ENCODE assay signal across 17 cellular contexts in genomic region chr15:43250785-43251184, GRCh38. TPM values are rescaled to one million over a fixed set of nuclear protein-coding genes. Genes with fewer than 3 reads are reported as not detected.
DNase-seq lines count a peak whose midpoint lies in the region; FAIRE-seq and TF ChIP-seq lines count a peak whose summit lies in the region.
"Had no signal": no experiment of that assay in that cellular context is flagged by ENCODE, and none has a peak within 500 bp of the region (broad histone marks: within the 10 kb centered on the region; RNA-seq: fewer than 3 reads in every experiment).

No MANE protein-coding gene starts in this region.

- H3K4me3 Mint-ChIP-seq in activated T-helper 2 cell treated with anti-CD3 and anti-CD28 coated beads, Interferon-gamma antibody, Interleukin-2, Interleukin-4, amounts not matched to agents 10 μg/mL and 5 μg/mL and 100 μg/mL, durations not matched to agents 14 hours and 24 hours and 36 hours (ENCODE audit: low read depth) = no peak overlapping the region
- H3K4me3 Mint-ChIP-seq in mesothelial cell of epicardium = no peak overlapping the region
- H3K4me3 Mint-ChIP-seq: H9 had no signal

- 49 to 62% methylated on average over 2 of the region's 2 CpGs for WGBS in esophagus, 2 donors

- H3K9me3 Mint-ChIP-seq in activated T-helper 2 cell treated with anti-CD3 and anti-CD28 coated beads, Interferon-gamma antibody, Interleukin-2, Interleukin-4, amounts not matched to agents 10 μg/mL and 5 μg/mL and 100 μg/mL, durations not matched to agents 14 hours and 24 hours and 36 hours = no peaks in the 10 kb centered on the region
- no peaks in the 10 kb centered on the region for H3K9me3 Mint-ChIP-seq in mesothelial cell of epicardium
- H3K9me3 Mint-ChIP-seq: H9 had no signal

- H3K4me3 ChIP-seq in esophagus (ENCODE audit: low read depth in 1 of 2, low read length in 2 of 2) = no peak overlapping the region

- peaks cover 0 to 12% of the 10 kb centered on the region in 2 donors for H3K4me1 ChIP-seq in esophagus (ENCODE audit: control insufficient read depth in 2 of 2, insufficient read depth in 2 of 2, low read length in 1 of 2)

- intact Hi-C loops in activated T-helper 2 cell treated with anti-CD3 and anti-CD28 coated beads, Interferon-gamma antibody, Interleukin-2, Interleukin-4, amounts not matched to agents 10 μg/mL and 5 μg/mL and 100 μg/mL, durations not matched to agents 14 hours and 24 hours and 36 hours (cut with micrococcal nuclease) = no loop called here

- H3K9me3 ChIP-seq in esophagus (ENCODE audit: control insufficient read depth in 2 of 2, insufficient read depth in 1 of 2, low read depth in 1 of 2, low read length in 1 of 2) = no peaks in the 10 kb centered on the region

- DNase-seq in NOMO-1 treated with DMSO at 0.1 percent for 48 hours (lab: John Stamatoyannopoulos, UW; ENCODE audit: unreplicated experiment) (peak; percentile 34), NOMO-1 treated with dmso at 0.1 percent for 144 hours (lab: John Stamatoyannopoulos, UW; ENCODE audit: unreplicated experiment) (no peak), GM12891 (ENCODE audit: insufficient read length, low spot score) (no peak), mesothelial cell of epicardium (ENCODE audit: low spot score in 2 of 2, unreplicated experiment in 2 of 2) (no peak), HCEC 1CT (no peak), OCI-M2 (lab: John Stamatoyannopoulos, UW; ENCODE audit: unreplicated experiment) (no peak)
- DNase-seq in activated T-helper 2 cell treated with anti-CD3 and anti-CD28 coated beads, Interferon-gamma antibody, Interleukin-2, Interleukin-4, amounts not matched to agents 10 μg/mL and 5 μg/mL and 100 μg/mL, durations not matched to agents 14 hours and 24 hours and 36 hours (ENCODE audit: low spot score) = no peak
- DNase-seq: 8988T, C1 segment of cervical spinal cord, H9, Karpas-422, MV-4-11, NCI-H1436, NCI-H2029 treated with DMSO at 0.1 percent for 48 hours, NCI-H510A treated with DMSO at 0.1 percent for 48 hours, OCI-M1 had no signal

- peak overlapping the region; percentile 4 for H3K27ac Mint-ChIP-seq in activated T-helper 2 cell treated with anti-CD3 and anti-CD28 coated beads, Interferon-gamma antibody, Interleukin-2, Interleukin-4, amounts not matched to agents 10 μg/mL and 5 μg/mL and 100 μg/mL, durations not matched to agents 14 hours and 24 hours and 36 hours
- H3K27ac Mint-ChIP-seq in mesothelial cell of epicardium = no peak overlapping the region
- H3K27ac Mint-ChIP-seq: H9 had no signal

- no peak for TF ChIP-seq CTCF in mesothelial cell of epicardium (IDR thresholded peaks at IDR 0.05; ENCODE audit: unreplicated experiment)

- H3K36me3 ChIP-seq in esophagus (ENCODE audit: control insufficient read depth in 2 of 2, insufficient read depth in 2 of 2, low read length in 1 of 2) = no peaks in the 10 kb centered on the region

- H3K27me3 Mint-ChIP-seq in activated T-helper 2 cell treated with anti-CD3 and anti-CD28 coated beads, Interferon-gamma antibody, Interleukin-2, Interleukin-4, amounts not matched to agents 10 μg/mL and 5 μg/mL and 100 μg/mL, durations not matched to agents 14 hours and 24 hours and 36 hours (ENCODE audit: low read depth) = peaks cover 6% of the 10 kb centered on the region
- peaks cover 37% of the 10 kb centered on the region for H3K27me3 Mint-ChIP-seq in mesothelial cell of epicardium (ENCODE audit: low read depth)

- H3K27me3 ChIP-seq in esophagus (ENCODE audit: control insufficient read depth in 1 of 2, insufficient read depth in 2 of 2, low read length in 2 of 2) = no peaks in the 10 kb centered on the region

- H3K4me1 Mint-ChIP-seq in activated T-helper 2 cell treated with anti-CD3 and anti-CD28 coated beads, Interferon-gamma antibody, Interleukin-2, Interleukin-4, amounts not matched to agents 10 μg/mL and 5 μg/mL and 100 μg/mL, durations not matched to agents 14 hours and 24 hours and 36 hours (ENCODE audit: low read depth) = peaks cover 51% of the 10 kb centered on the region
- H3K4me1 Mint-ChIP-seq in mesothelial cell of epicardium = no peaks in the 10 kb centered on the region
- H3K4me1 Mint-ChIP-seq: H9 had no signal

- peak; percentile 16 for FAIRE-seq in GM12891 (lab: Jason Lieb, UNC)

- no peak for TF ChIP-seq POLR2A in GM12891 (IDR thresholded peaks at IDR 0.05; ENCODE audit: low read depth, low read length)

- peak overlapping the region; percentile 41 to 78 for H3K27ac ChIP-seq in esophagus (ENCODE audit: low read depth in 2 of 2, low read length in 1 of 2)

- no peaks in the 10 kb centered on the region for H3K36me3 Mint-ChIP-seq in activated T-helper 2 cell treated with anti-CD3 and anti-CD28 coated beads, Interferon-gamma antibody, Interleukin-2, Interleukin-4, amounts not matched to agents 10 μg/mL and 5 μg/mL and 100 μg/mL, durations not matched to agents 14 hours and 24 hours and 36 hours (ENCODE audit: low read depth)
- H3K36me3 Mint-ChIP-seq in mesothelial cell of epicardium = no peaks in the 10 kb centered on the region

TF ChIP-seq in GM12891, 5 proteins besides CTCF, POLR2A, EP300 and RAD21:
- TF ChIP-seq TAF1 (IDR thresholded peaks at IDR 0.05; ENCODE audit: low read depth, low read length) = no peak
- TF ChIP-seq PAX5 (IDR thresholded peaks at IDR 0.05; ENCODE audit: insufficient read depth, low read length, severe bottlenecking) = no peak
- no peak for TF ChIP-seq SPI1 (IDR thresholded peaks at IDR 0.05; ENCODE audit: low read depth, low read length)
- no peak for TF ChIP-seq POU2F2 (IDR thresholded peaks at IDR 0.05; ENCODE audit: low read depth, low read length)
- no peak for TF ChIP-seq POLR2AphosphoS5 (IDR thresholded peaks at IDR 0.05; ENCODE audit: low read depth, low read length)

RNA-seq across cellular contexts. Expression of gene TGM5, which starts 15.9 kb away (rescaled TPM):
- 6.7 TPM for polyA plus RNA-seq in GM12891 (2012; ENCODE audit: low read depth, missing spikeins)
- total RNA-seq in activated T-helper 2 cell treated with anti-CD3 and anti-CD28 coated beads, Interferon-gamma antibody, Interleukin-2, Interleukin-4, amounts not matched to agents 10 μg/mL and 5 μg/mL and 100 μg/mL, durations not matched to agents 14 hours and 24 hours and 36 hours = 0.09 and 0.21 TPM in 2 replicates
- 10 to 100 TPM in 1 of 2 donors, 1 to 10 TPM in 1; 9.5 to 12.9 TPM for polyA plus RNA-seq in esophagus
- total RNA-seq in mesothelial cell of epicardium = not detected in 3 replicates
- total RNA-seq: H9 had no signal

RNA-seq across cellular contexts. Expression of gene EPB42, which starts 30.0 kb away (rescaled TPM):
- not detected for polyA plus RNA-seq in GM12891 (2012; ENCODE audit: low read depth, missing spikeins)
- not detected in 2 replicates for total RNA-seq in activated T-helper 2 cell treated with anti-CD3 and anti-CD28 coated beads, Interferon-gamma antibody, Interleukin-2, Interleukin-4, amounts not matched to agents 10 μg/mL and 5 μg/mL and 100 μg/mL, durations not matched to agents 14 hours and 24 hours and 36 hours
- polyA plus RNA-seq in esophagus = not detected
- total RNA-seq in mesothelial cell of epicardium = 0.13 TPM in 1 of 3 replicates, not detected in the others
- total RNA-seq: H9 had no signal

RNA-seq across cellular contexts. Expression of gene TGM7, which starts 51.3 kb away (rescaled TPM):
- polyA plus RNA-seq in GM12891 (2012; ENCODE audit: low read depth, missing spikeins) = not detected
- not detected in 2 replicates for total RNA-seq in activated T-helper 2 cell treated with anti-CD3 and anti-CD28 coated beads, Interferon-gamma antibody, Interleukin-2, Interleukin-4, amounts not matched to agents 10 μg/mL and 5 μg/mL and 100 μg/mL, durations not matched to agents 14 hours and 24 hours and 36 hours
- polyA plus RNA-seq in esophagus = 1 to 10 TPM in 1 of 2 donors, under 1 TPM in 1; 0.05 to 5.3 TPM
- total RNA-seq in mesothelial cell of epicardium = not detected in 3 replicates
- total RNA-seq: H9 had no signal
